In the genomic region with DNA sequence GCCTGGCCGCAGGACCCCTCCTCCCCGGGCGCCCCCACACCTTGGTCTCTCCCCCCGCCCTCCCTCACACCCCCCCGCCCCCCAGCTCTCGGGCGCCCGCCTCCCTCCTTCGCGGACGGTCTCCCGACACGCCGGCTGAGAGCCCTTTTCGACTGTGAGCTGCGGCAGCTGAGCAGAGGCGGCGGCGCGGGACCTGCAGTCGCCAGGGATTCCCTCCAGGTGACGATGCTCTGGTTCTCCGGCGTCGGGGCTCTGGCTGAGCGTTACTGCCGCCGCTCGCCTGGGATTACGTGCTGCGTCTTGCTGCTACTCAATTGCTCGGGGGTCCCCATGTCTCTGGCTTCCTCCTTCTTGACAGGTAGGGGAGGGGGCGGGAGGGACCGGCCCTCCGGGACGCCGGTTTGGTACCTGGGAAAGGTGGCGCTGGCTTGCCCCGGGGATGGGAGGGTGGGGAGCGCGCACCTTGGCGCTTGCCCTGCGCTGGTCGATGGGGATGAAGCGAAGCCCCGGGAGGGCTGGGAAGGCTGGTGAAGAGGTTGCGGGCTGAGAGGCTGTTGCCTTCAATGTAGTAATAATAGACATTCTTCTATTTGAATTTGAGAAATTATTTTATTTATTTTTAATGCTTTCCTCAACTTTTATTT, we compare ENCODE assay signal across 8 cellular contexts. TPM values are rescaled to one million over a fixed set of nuclear protein-coding genes. Genes with fewer than 3 reads are reported as not detected.
DNase-seq lines count a peak whose midpoint lies in the region; ATAC-seq and TF ChIP-seq lines count a peak whose summit lies in the region.

A gene (plus strand): TSS at position 151 of the 644 bp plus-strand sequence. CDS start 75 bp downstream, at position 226.

- H3K4me1 ChIP-seq in SJCRH30: no peaks in the 10 kb centered on the region
- peaks cover 12% of the 10 kb centered on the region for H3K4me1 ChIP-seq in endodermal cell (ENCODE audit: control insufficient read depth, insufficient read depth, low read length)

- H3K36me3 Mint-ChIP-seq in endodermal cell (ENCODE audit: low read depth) (peaks cover 31% of the 10 kb centered on the region), type B pancreatic cell (peaks cover 4% of the 10 kb centered on the region)

- no peak for TF ChIP-seq CTCF in endodermal cell (conservative IDR thresholded peaks at IDR 0.05)
- TF ChIP-seq CTCF in type B pancreatic cell (conservative IDR thresholded peaks at IDR 0.05): no peak

- H3K27ac Mint-ChIP-seq in endodermal cell (peak within 1 kb of the TSS; percentile 94), type B pancreatic cell (no peak within 1 kb of the TSS)

- H3K27ac ChIP-seq in SJCRH30 (no peak within 1 kb of the TSS; the same call in 1 of the 2 replicates), endodermal cell (ENCODE audit: low read depth, low read length) (no peak within 1 kb of the TSS)

- H3K4me3 Mint-ChIP-seq in endodermal cell (peak within 1 kb of the TSS; percentile 76), type B pancreatic cell (peak within 1 kb of the TSS; percentile 90)

- peaks cover 11% of the 10 kb centered on the region; the same call in 1 of the 2 replicates for H3K27me3 ChIP-seq in SJCRH30
- peaks cover 10% of the 10 kb centered on the region for H3K27me3 ChIP-seq in endodermal cell (ENCODE audit: control insufficient read depth, insufficient read depth, low read length, poor library complexity, severe bottlenecking)

- WGBS in endodermal cell (ENCODE audit: insufficient coverage in 1 of 2, insufficient read length in 1 of 2), 2 experiments: 0% methylated on average over 2 to 41 of the region's 47 CpGs

- DNase-seq in AG08396 (ENCODE audit: low spot score) (peak; percentile 52), HCEC 1CT (peak; percentile 54), SJCRH30 (peak; percentile 47 to 48), endodermal cell (peak; percentile 92), mucosa of gallbladder (ENCODE audit: low spot score) (peak; percentile 25), type B pancreatic cell (ENCODE audit: extremely low spot score, unreplicated experiment) (peak; percentile 74)

- no peaks in the 10 kb centered on the region for H3K9me3 ChIP-seq in SJCRH30 (replicated peaks)
- no peaks in the 10 kb centered on the region for H3K9me3 ChIP-seq in endodermal cell (ENCODE audit: control insufficient read depth, low read length)

- H3K4me1 Mint-ChIP-seq in endodermal cell (peaks cover 32% of the 10 kb centered on the region), type B pancreatic cell (ENCODE audit: unreplicated experiment) (peaks cover 9% of the 10 kb centered on the region)

- ATAC-seq in HG03108 (IDR thresholded peaks at IDR 0.05; ENCODE audit: unreplicated experiment): no peak
- ATAC-seq in HG03139 (IDR thresholded peaks at IDR 0.05; ENCODE audit: unreplicated experiment): no peak

- H3K9ac ChIP-seq in endodermal cell (ENCODE audit: extremely low read depth, low read length, poor library complexity, severe bottlenecking): peak within 1 kb of the TSS; percentile 48

- no peaks in the 10 kb centered on the region for H3K36me3 ChIP-seq in SJCRH30
- no peaks in the 10 kb centered on the region for H3K36me3 ChIP-seq in endodermal cell (ENCODE audit: control insufficient read depth, insufficient read depth, low read length)

- H3K4me3 ChIP-seq in SJCRH30 (peak within 1 kb of the TSS; percentile 74), endodermal cell (ENCODE audit: low read length) (peak within 1 kb of the TSS; percentile 88)

- H3K27me3 Mint-ChIP-seq in endodermal cell (ENCODE audit: insufficient read depth) (peaks cover 41% of the 10 kb centered on the region), type B pancreatic cell (peaks cover 77% of the 10 kb centered on the region)

- H3K9me3 Mint-ChIP-seq in endodermal cell (no peaks in the 10 kb centered on the region), type B pancreatic cell (no peaks in the 10 kb centered on the region)

RNA-seq across cellular contexts. Expression of the gene that starts here (rescaled TPM):
- 0.47 and 0.71 TPM in 2 replicates for total RNA-seq in SJCRH30 (2014; rRNA removed; shearing (Covaris generic))
- total RNA-seq in endodermal cell: 10 to 100 TPM; 71.2 to 72.2 TPM
- 5.0 TPM for polyA plus RNA-seq in endodermal cell (2013, experiment 1 of 2)
- 3.2 TPM for polyA plus RNA-seq in endodermal cell (2013, experiment 2 of 2)
- 5.0 TPM for total RNA-seq in mucosa of gallbladder
- 2.5 and 10.2 TPM in 2 replicates for total RNA-seq in type B pancreatic cell (ENCODE audit: low replicate concordance)

Comparison
In these comparisons a context has a peak if more than half of its experiments do, and no peak if none do; other contexts are left out.
1. Peak in DNase-seq and H3K4me3 ChIP-seq in SJCRH30; RNA of the gene not detected or under 1 TPM.
2. DNase-seq: peak in every context shown above with its lines; median percentile 92 in endodermal cell; 74 in type B pancreatic cell; 54 in HCEC 1CT; 52 in AG08396; 48 in SJCRH30; 25 in mucosa of gallbladder.